Comparison of ENCODE assay signal across 17 cellular contexts in genomic region chr9:124044448-124044847, GRCh38. TPM values are rescaled to one million over a fixed set of nuclear protein-coding genes. Genes with fewer than 3 reads are reported as not detected.
DNase-seq lines count a peak whose midpoint lies in the region; ATAC-seq, FAIRE-seq and TF ChIP-seq lines count a peak whose summit lies in the region.
"Had no signal": no experiment of that assay in that cellular context is flagged by ENCODE, and none has a peak within 500 bp of the region (broad histone marks: within the 10 kb centered on the region; RNA-seq: fewer than 3 reads in every experiment).

No MANE protein-coding gene starts in this region.

- peaks cover 13% of the 10 kb centered on the region for H3F3A ChIP-seq in smooth muscle cell (ENCODE audit: low read depth)

- H3K4me1 ChIP-seq in HepG2 (ENCODE audit: insufficient read depth, low read length) (peaks cover 45% of the 10 kb centered on the region), right lobe of liver (peaks cover 0 to 21% (median 2%) of the 10 kb centered on the region in 4 donors), small intestine (ENCODE audit: control insufficient read depth in 2 of 2, insufficient read depth in 1 of 2, low read depth in 1 of 2, low read length in 1 of 2) (peaks cover 0 to 2% of the 10 kb centered on the region in 2 donors), transverse colon (peaks cover 10 to 25% (median 22%) of the 10 kb centered on the region in 4 donors), smooth muscle cell (ENCODE audit: low read depth) (peaks cover 16% of the 10 kb centered on the region)

- WGBS in HepG2 (ENCODE audit: low lambda C conversion rate): 40% methylated on average over 5 of the region's 5 CpGs
- 90% methylated on average over 5 of the region's 5 CpGs for WGBS in right lobe of liver (ENCODE audit: insufficient coverage, low coverage, low lambda C conversion rate, missing lambda C conversion rate)
- 51 to 74% (median 66%) methylated on average over 5 of the region's 5 CpGs for WGBS in small intestine, 3 donors
- 78 to 83% methylated on average over 1 to 5 of the region's 5 CpGs for WGBS in transverse colon (ENCODE audit: low coverage in 1 of 2), 2 donors
- 94% methylated on average over 5 of the region's 5 CpGs for WGBS in smooth muscle cell (ENCODE audit: low lambda C conversion rate)

- in situ Hi-C loops in HepG2 (cut with HindIII; ENCODE audit: extremely low pct_ligation_motif_present, low pct_unique_long_range_greater_than_20kb) (loop anchor here (25.0 kb wide), 1 partner anchor 632 kb away; no protein-coding TSS in a partner anchor), transverse colon (cut with MboI; ENCODE audit: low pct_ligation_motif_present in 1 of 4, low pct_unique_long_range_greater_than_20kb in 1 of 4, low sequenced_read_pairs in 3 of 4) (loop anchor here (5.0 to 25.0 kb wide), 5 partner anchors 332 to 632 kb away; no protein-coding TSS in a partner anchor)

- no peak for FAIRE-seq in HepG2 (lab: Jason Lieb, UNC)
- FAIRE-seq in small intestine (lab: Jason Lieb, UNC): no peak
- FAIRE-seq: GM12878, H1 had no signal

- H3K27ac Mint-ChIP-seq in T-helper 17 cell (peak overlapping the region; percentile 87), nephron progenitor cell (no peak overlapping the region)
- H3K27ac Mint-ChIP-seq: B cell; CD4-positive, alpha-beta T cell; HFFc6 had no signal

- no TSS peak for BruUV-seq in HepG2 (replicated peaks; lab: Mats Ljungman, UMichigan)

- peak overlapping the region in 1 of 3 experiments; percentile 74; a peak in 1 of 6 replicates for H3K4me3 ChIP-seq in HepG2 (replicated peaks in 1 of 3; ENCODE audit: insufficient read depth in 1 of 3, low read depth in 2 of 3, low read length in 3 of 3)
- no peak overlapping the region for H3K4me3 ChIP-seq in right lobe of liver
- H3K4me3 ChIP-seq in small intestine (ENCODE audit: low read depth in 1 of 2, low read length in 2 of 2): no peak overlapping the region
- H3K4me3 ChIP-seq in transverse colon: no peak overlapping the region
- H3K4me3 ChIP-seq in smooth muscle cell: no peak overlapping the region
- H3K4me3 ChIP-seq: GM12878 had no signal

- H3K9me3 Mint-ChIP-seq in nephron progenitor cell: no peaks in the 10 kb centered on the region
- H3K9me3 Mint-ChIP-seq: CD4-positive, alpha-beta T cell; HFFc6 had no signal

- no peak for ATAC-seq in HepG2
- no peak for ATAC-seq in right lobe of liver
- ATAC-seq in T-helper 17 cell: no peak
- ATAC-seq: GM12878 had no signal

- DNase-seq in HepG2 (ENCODE audit: low spot score): no peak
- DNase-seq in right lobe of liver: no peak
- no peak for DNase-seq in T-helper 17 cell
- no peak for DNase-seq in nephron progenitor cell
- no peak for DNase-seq in small intestine
- DNase-seq in transverse colon: no peak
- DNase-seq in smooth muscle cell (lab: John Stamatoyannopoulos, UW; ENCODE audit: unreplicated experiment): no peak
- DNase-seq: C1 segment of cervical spinal cord; Calu3; CD4-positive, alpha-beta T cell; DMS 273 treated with DMSO at 0.1 percent for 48 hours; HCEC 1CT; HFFc6 had no signal

- H3K27ac ChIP-seq in HepG2 (ENCODE audit: extremely low read length, insufficient read depth, low read length): no peak overlapping the region
- H3K27ac ChIP-seq in right lobe of liver: no peak overlapping the region
- no peak overlapping the region for H3K27ac ChIP-seq in small intestine (ENCODE audit: low read depth in 1 of 2, low read length in 1 of 2)
- no peak overlapping the region for H3K27ac ChIP-seq in transverse colon
- H3K27ac ChIP-seq in smooth muscle cell (ENCODE audit: low read depth): no peak overlapping the region
- H3K27ac ChIP-seq: HL-60 had no signal

- no peaks in the 10 kb centered on the region for H3K9me3 ChIP-seq in HepG2 (ENCODE audit: low read length)
- H3K9me3 ChIP-seq in right lobe of liver: no peaks in the 10 kb centered on the region
- no peaks in the 10 kb centered on the region for H3K9me3 ChIP-seq in T-helper 17 cell (ENCODE audit: control insufficient read depth, low read length, poor library complexity, severe bottlenecking)
- no peaks in the 10 kb centered on the region for H3K9me3 ChIP-seq in small intestine (ENCODE audit: control insufficient read depth, low read depth)
- no peaks in the 10 kb centered on the region for H3K9me3 ChIP-seq in transverse colon
- H3K9me3 ChIP-seq in smooth muscle cell (replicated peaks; ENCODE audit: low read depth): no peaks in the 10 kb centered on the region

- H3K4me3 Mint-ChIP-seq in T-helper 17 cell: no peak overlapping the region
- H3K4me3 Mint-ChIP-seq in nephron progenitor cell: peak overlapping the region; percentile 58
- H3K4me3 Mint-ChIP-seq: B cell; CD4-positive, alpha-beta T cell; HFFc6 had no signal

- H3K27me3 Mint-ChIP-seq in T-helper 17 cell (peaks cover 83% of the 10 kb centered on the region), nephron progenitor cell (ENCODE audit: low read depth, poor library complexity) (peaks cover 73% of the 10 kb centered on the region)

- H3K4me1 Mint-ChIP-seq in T-helper 17 cell (peaks cover 10% of the 10 kb centered on the region), nephron progenitor cell (peaks cover 6% of the 10 kb centered on the region)

- H3K36me3 Mint-ChIP-seq in T-helper 17 cell (ENCODE audit: low read depth) (peaks cover 5% of the 10 kb centered on the region), nephron progenitor cell (ENCODE audit: low read depth) (no peaks in the 10 kb centered on the region)

- H4K20me1 ChIP-seq in HepG2 (ENCODE audit: insufficient read depth, low read length) (no peaks in the 10 kb centered on the region), smooth muscle cell (ENCODE audit: low read depth) (no peaks in the 10 kb centered on the region)

- H3K27me3 ChIP-seq in HepG2 (ENCODE audit: control insufficient read depth in 1 of 2, insufficient read depth in 2 of 2, low read length in 2 of 2): peaks cover 4 to 54% of the 10 kb centered on the region in 2 experiments; a peak in 4 of 5 replicates
- no peaks in the 10 kb centered on the region for H3K27me3 ChIP-seq in right lobe of liver
- H3K27me3 ChIP-seq in small intestine (ENCODE audit: control insufficient read depth in 2 of 2, insufficient read depth in 2 of 2, low read length in 2 of 2): peaks cover 0 to 11% of the 10 kb centered on the region in 2 donors
- peaks cover 76% of the 10 kb centered on the region for H3K27me3 ChIP-seq in transverse colon
- peaks cover 14% of the 10 kb centered on the region for H3K27me3 ChIP-seq in smooth muscle cell (ENCODE audit: low read depth)

- H3K36me3 ChIP-seq in HepG2 (replicated peaks in 1 of 2; ENCODE audit: control insufficient read depth in 1 of 2, insufficient read depth in 2 of 2, low read length in 2 of 2) (no peaks in the 10 kb centered on the region), right lobe of liver (no peaks in the 10 kb centered on the region), small intestine (ENCODE audit: control insufficient read depth in 2 of 2, insufficient read depth in 2 of 2, low read length in 2 of 2) (no peaks in the 10 kb centered on the region), transverse colon (no peaks in the 10 kb centered on the region), smooth muscle cell (ENCODE audit: low read depth) (no peaks in the 10 kb centered on the region)

- H3K79me2 ChIP-seq in HepG2 (ENCODE audit: insufficient read depth, low read length) (no peaks in the 10 kb centered on the region), smooth muscle cell (ENCODE audit: low read depth) (no peaks in the 10 kb centered on the region)

- TF ChIP-seq POLR2A in HepG2 (IDR thresholded peaks at IDR 0.05; ENCODE audit: insufficient read depth in 1 of 2, low read depth in 2 of 2, low read length in 2 of 2) (no peak), right lobe of liver (IDR thresholded peaks at IDR 0.05) (no peak), transverse colon (IDR thresholded peaks at IDR 0.05) (no peak)

- TF ChIP-seq CTCF in HepG2 (CRISPR knock-in tag; IDR thresholded peaks at IDR 0.05): no peak
- TF ChIP-seq CTCF in right lobe of liver (IDR thresholded peaks at IDR 0.05): no peak
- TF ChIP-seq CTCF in nephron progenitor cell (IDR thresholded peaks at IDR 0.05): no peak
- no peak for TF ChIP-seq CTCF in transverse colon (IDR thresholded peaks at IDR 0.05)
- TF ChIP-seq CTCF in smooth muscle cell (IDR thresholded peaks at IDR 0.05; ENCODE audit: borderline replicate concordance, insufficient read depth, poor library complexity, severe bottlenecking): no peak

- CTCF ChIA-PET in HepG2 (lab: Yijun Ruan, JAX; ENCODE audit: low intra/inter-chr PET ratio, low total read pairs): no interaction called here

- H2AFZ ChIP-seq in HepG2 (ENCODE audit: low read length): no peak overlapping the region
- no peak overlapping the region for H2AFZ ChIP-seq in smooth muscle cell (ENCODE audit: low read depth)

- H3K4me2 ChIP-seq in HepG2 (ENCODE audit: low read depth, low read length): no peak overlapping the region; the same call in 1 of the 2 replicates
- H3K4me2 ChIP-seq in smooth muscle cell: no peak overlapping the region

- TF ChIP-seq EP300 in HepG2 (IDR thresholded peaks at IDR 0.05; ENCODE audit: low read depth in 2 of 2, low read length in 2 of 2) (no peak), HepG2 (CRISPR knock-in tag; IDR thresholded peaks at IDR 0.05; ENCODE audit: borderline replicate concordance) (no peak), transverse colon (IDR thresholded peaks at IDR 0.05; ENCODE audit: low read depth) (no peak)

- intact Hi-C loops in HepG2 (cut with micrococcal nuclease; ENCODE audit: unreplicated experiment): no loop called here
- intact Hi-C loops in right lobe of liver (cut with DNase I): loop anchor here (10.0 kb wide), 3 partner anchors 320 to 500 kb away; no protein-coding TSS in a partner anchor
- intact Hi-C loops in transverse colon (cut with DNase I; ENCODE audit: low total_unique reads): no loop called here

- no peak for TF ChIP-seq RAD21 in HepG2 (CRISPR knock-in tag; IDR thresholded peaks at IDR 0.05)

- no peak overlapping the region for H3K9ac ChIP-seq in HepG2 (ENCODE audit: insufficient read depth, low read depth, low read length)
- no peak overlapping the region for H3K9ac ChIP-seq in smooth muscle cell (ENCODE audit: low read depth)

- POLR2A ChIA-PET in HepG2 (lab: Yijun Ruan, JAX): no interaction called here

RNA-seq across cellular contexts. Expression of gene LHX2, which starts 32.9 kb away (rescaled TPM):
- total RNA-seq in HepG2 (2016; rRNA removed; fragmentation: Illumina TruSeq; extraction: Trizol) (not detected in 2 replicates), right lobe of liver (1 to 10 TPM in 5 of 6 experiments, under 1 TPM in 1; 0.64 to 5.0 (median 3.0) TPM), T-helper 17 cell (not detected), transverse colon (not detected), smooth muscle cell (not detected in 2 replicates)
- not detected in 2 replicates for total RNA-seq in HepG2 (2016; cell fraction: cytosol; rRNA removed; fragmentation: Illumina TruSeq; extraction: Trizol; ENCODE audit: low read depth)
- total RNA-seq in HepG2 (2016; cell fraction: insoluble cytoplasmic fraction; rRNA removed; fragmentation: Illumina TruSeq; extraction: Trizol): not detected in 2 replicates
- not detected in 2 replicates for total RNA-seq in HepG2 (2016; cell fraction: membrane; rRNA removed; fragmentation: Illumina TruSeq; extraction: Trizol)
- total RNA-seq in HepG2 (2016; cell fraction: nucleus; rRNA removed; fragmentation: Illumina TruSeq; extraction: Trizol): not detected in 2 replicates
- polyA plus RNA-seq in HepG2 (2011; rRNA removed) (not detected in 2 replicates), small intestine (not detected), smooth muscle cell (not detected in 2 replicates)
- polyA plus RNA-seq in HepG2 (2011; cell fraction: cytosol; rRNA removed): not detected in 2 replicates
- polyA plus RNA-seq in HepG2 (2011; cell fraction: nucleus; rRNA removed): 0.12 TPM in 1 of 2 replicates, not detected in the other
- polyA plus RNA-seq in HepG2 (2012): not detected in 2 replicates
- not detected in 2 replicates for polyA plus RNA-seq in HepG2 (2016; cell fraction: cytosol; fragmentation: Illumina TruSeq; extraction: Trizol; ENCODE audit: low read depth)
- polyA plus RNA-seq in HepG2 (2016; cell fraction: insoluble cytoplasmic fraction; fragmentation: Illumina TruSeq; extraction: Trizol; ENCODE audit: low read depth): not detected in 2 replicates
- not detected in 2 replicates for polyA plus RNA-seq in HepG2 (2016; cell fraction: membrane; fragmentation: Illumina TruSeq; extraction: Trizol; ENCODE audit: low read depth)
- polyA plus RNA-seq in HepG2 (2016; cell fraction: nucleus; fragmentation: Illumina TruSeq; extraction: Trizol; ENCODE audit: insufficient read depth, low read depth): not detected in 2 replicates
- polyA minus RNA-seq in HepG2 (2011; rRNA and poly(A)+ RNA removed; ENCODE audit: low replicate concordance): 16.6 TPM in 1 of 2 replicates, not detected in the other
- polyA minus RNA-seq in HepG2 (2011; cell fraction: cytosol; rRNA and poly(A)+ RNA removed): 0.44 TPM in 1 of 2 replicates, not detected in the other
- polyA minus RNA-seq in HepG2 (2011; cell fraction: nucleus; rRNA and poly(A)+ RNA removed): not detected in 2 replicates
- total RNA-seq: B cell, Calu3, HFFc6 had no signal

Comparison
In these comparisons a context has a peak if more than half of its experiments do, and no peak if none do; other contexts are left out.
1. intact Hi-C loops: an anchor here in right lobe of liver (10.0 kb wide); none called in HepG2 and transverse colon.